ENCODE assay signal across 2 cellular contexts in the genomic region with DNA sequence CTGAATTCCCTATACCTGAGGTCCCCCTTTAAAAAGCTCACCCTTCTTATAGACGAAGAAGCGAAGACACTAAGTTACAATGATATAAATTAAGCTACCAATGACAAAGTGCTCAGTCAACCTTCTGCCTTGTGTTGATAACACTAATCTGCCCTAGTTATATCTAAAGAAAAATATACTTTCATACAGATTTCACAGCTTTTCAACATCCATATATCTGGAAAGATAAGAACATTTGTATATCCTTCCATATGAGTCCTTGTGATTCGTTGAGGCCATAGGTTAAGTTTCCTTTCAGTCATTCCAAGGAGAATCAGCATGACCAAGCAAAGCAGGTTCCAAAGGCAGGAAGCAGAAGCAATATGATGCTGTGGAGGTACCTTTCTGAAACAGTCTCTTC.
TF ChIP-seq lines count a peak whose summit lies in the region.

No MANE protein-coding gene starts in this region.

TF ChIP-seq in IMR-90, 13 proteins besides CTCF, POLR2A, EP300 and RAD21:
- TF ChIP-seq, protein P1, sequence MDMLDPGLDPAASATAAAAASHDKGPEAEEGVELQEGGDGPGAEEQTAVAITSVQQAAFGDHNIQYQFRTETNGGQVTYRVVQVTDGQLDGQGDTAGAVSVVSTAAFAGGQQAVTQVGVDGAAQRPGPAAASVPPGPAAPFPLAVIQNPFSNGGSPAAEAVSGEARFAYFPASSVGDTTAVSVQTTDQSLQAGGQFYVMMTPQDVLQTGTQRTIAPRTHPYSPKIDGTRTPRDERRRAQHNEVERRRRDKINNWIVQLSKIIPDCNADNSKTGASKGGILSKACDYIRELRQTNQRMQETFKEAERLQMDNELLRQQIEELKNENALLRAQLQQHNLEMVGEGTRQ (IDR thresholded peaks at IDR 0.05; ENCODE audit: low read depth, low read length), result no peak
- peak; percentile 47; the same call in 1 of the 2 replicates for TF ChIP-seq NFE2L2 (IDR thresholded peaks at IDR 0.05; ENCODE audit: low read depth, low read length)
- TF ChIP-seq BHLHE40 (IDR thresholded peaks at IDR 0.05; ENCODE audit: low read depth, low read length), result no peak
- no peak for TF ChIP-seq MAZ (IDR thresholded peaks at IDR 0.05; ENCODE audit: borderline replicate concordance, low read depth, low read length)
- TF ChIP-seq, protein P2, sequence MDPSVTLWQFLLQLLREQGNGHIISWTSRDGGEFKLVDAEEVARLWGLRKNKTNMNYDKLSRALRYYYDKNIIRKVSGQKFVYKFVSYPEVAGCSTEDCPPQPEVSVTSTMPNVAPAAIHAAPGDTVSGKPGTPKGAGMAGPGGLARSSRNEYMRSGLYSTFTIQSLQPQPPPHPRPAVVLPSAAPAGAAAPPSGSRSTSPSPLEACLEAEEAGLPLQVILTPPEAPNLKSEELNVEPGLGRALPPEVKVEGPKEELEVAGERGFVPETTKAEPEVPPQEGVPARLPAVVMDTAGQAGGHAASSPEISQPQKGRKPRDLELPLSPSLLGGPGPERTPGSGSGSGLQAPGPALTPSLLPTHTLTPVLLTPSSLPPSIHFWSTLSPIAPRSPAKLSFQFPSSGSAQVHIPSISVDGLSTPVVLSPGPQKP (IDR thresholded peaks at IDR 0.05; ENCODE audit: borderline replicate concordance, low read depth, low read length), result no peak
- no peak for TF ChIP-seq MXI1 (IDR thresholded peaks at IDR 0.05; ENCODE audit: borderline replicate concordance, low read depth, low read length)

TF ChIP-seq in K562, 482 proteins besides CTCF, POLR2A, EP300 and RAD21:
- TF ChIP-seq, protein P3, sequence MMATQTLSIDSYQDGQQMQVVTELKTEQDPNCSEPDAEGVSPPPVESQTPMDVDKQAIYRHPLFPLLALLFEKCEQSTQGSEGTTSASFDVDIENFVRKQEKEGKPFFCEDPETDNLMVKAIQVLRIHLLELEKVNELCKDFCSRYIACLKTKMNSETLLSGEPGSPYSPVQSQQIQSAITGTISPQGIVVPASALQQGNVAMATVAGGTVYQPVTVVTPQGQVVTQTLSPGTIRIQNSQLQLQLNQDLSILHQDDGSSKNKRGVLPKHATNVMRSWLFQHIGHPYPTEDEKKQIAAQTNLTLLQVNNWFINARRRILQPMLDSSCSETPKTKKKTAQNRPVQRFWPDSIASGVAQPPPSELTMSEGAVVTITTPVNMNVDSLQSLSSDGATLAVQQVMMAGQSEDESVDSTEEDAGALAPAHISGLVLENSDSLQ (IDR thresholded peaks at IDR 0.05), result 0 out of 2 replicates have a peak, but pooled peaks have one; percentile 14
- TF ChIP-seq BHLHE40 (IDR thresholded peaks at IDR 0.05; ENCODE audit: low read length) (no peak), ARID1B (IDR thresholded peaks at IDR 0.05) (peak; percentile 44), NR2C1 (IDR thresholded peaks at IDR 0.05) (no peak), NR2C1 (tag; IDR thresholded peaks at IDR 0.05) (0 out of 2 replicates have a peak, but pooled peaks have one; percentile 38), TAL1 (IDR thresholded peaks at IDR 0.05) (peak; percentile 59), BRF1 (IDR thresholded peaks at IDR 0.05; ENCODE audit: borderline replicate concordance, extremely low read depth, insufficient read length) (no peak), RCOR1 (IDR thresholded peaks at IDR 0.05; ENCODE audit: borderline replicate concordance in 1 of 2, low read depth in 2 of 2, low read length in 2 of 2) (0 out of 4 replicates have a peak, but pooled peaks of 1 of the 2 experiments have one; percentile 12), DACH1 (IDR thresholded peaks at IDR 0.05; ENCODE audit: partially characterized antibody) (no peak), MEIS2 (IDR thresholded peaks at IDR 0.05; ENCODE audit: partially characterized antibody) (peak; percentile 49), ZNF12 (CRISPR knock-in tag; IDR thresholded peaks at IDR 0.05) (no peak), FOSL1 (tag; conservative IDR thresholded peaks at IDR 0.05) (peak; percentile 65)
- TF ChIP-seq, protein P4, sequence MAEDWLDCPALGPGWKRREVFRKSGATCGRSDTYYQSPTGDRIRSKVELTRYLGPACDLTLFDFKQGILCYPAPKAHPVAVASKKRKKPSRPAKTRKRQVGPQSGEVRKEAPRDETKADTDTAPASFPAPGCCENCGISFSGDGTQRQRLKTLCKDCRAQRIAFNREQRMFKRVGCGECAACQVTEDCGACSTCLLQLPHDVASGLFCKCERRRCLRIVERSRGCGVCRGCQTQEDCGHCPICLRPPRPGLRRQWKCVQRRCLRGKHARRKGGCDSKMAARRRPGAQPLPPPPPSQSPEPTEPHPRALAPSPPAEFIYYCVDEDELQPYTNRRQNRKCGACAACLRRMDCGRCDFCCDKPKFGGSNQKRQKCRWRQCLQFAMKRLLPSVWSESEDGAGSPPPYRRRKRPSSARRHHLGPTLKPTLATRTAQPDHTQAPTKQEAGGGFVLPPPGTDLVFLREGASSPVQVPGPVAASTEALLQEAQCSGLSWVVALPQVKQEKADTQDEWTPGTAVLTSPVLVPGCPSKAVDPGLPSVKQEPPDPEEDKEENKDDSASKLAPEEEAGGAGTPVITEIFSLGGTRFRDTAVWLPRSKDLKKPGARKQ (CRISPR knock-in tag; IDR thresholded peaks at IDR 0.05), result no peak
- TF ChIP-seq, protein P5, sequence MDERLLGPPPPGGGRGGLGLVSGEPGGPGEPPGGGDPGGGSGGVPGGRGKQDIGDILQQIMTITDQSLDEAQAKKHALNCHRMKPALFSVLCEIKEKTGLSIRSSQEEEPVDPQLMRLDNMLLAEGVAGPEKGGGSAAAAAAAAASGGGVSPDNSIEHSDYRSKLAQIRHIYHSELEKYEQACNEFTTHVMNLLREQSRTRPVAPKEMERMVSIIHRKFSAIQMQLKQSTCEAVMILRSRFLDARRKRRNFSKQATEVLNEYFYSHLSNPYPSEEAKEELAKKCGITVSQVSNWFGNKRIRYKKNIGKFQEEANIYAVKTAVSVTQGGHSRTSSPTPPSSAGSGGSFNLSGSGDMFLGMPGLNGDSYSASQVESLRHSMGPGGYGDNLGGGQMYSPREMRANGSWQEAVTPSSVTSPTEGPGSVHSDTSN (CRISPR knock-in tag; IDR thresholded peaks at IDR 0.05; ENCODE audit: low read depth), result no peak
- TF ChIP-seq, protein P5 (tag; conservative IDR thresholded peaks at IDR 0.05; ENCODE audit: low read depth), result 0 out of 2 replicates have a peak, but pooled peaks have one; percentile 35
- TF ChIP-seq, protein P6, sequence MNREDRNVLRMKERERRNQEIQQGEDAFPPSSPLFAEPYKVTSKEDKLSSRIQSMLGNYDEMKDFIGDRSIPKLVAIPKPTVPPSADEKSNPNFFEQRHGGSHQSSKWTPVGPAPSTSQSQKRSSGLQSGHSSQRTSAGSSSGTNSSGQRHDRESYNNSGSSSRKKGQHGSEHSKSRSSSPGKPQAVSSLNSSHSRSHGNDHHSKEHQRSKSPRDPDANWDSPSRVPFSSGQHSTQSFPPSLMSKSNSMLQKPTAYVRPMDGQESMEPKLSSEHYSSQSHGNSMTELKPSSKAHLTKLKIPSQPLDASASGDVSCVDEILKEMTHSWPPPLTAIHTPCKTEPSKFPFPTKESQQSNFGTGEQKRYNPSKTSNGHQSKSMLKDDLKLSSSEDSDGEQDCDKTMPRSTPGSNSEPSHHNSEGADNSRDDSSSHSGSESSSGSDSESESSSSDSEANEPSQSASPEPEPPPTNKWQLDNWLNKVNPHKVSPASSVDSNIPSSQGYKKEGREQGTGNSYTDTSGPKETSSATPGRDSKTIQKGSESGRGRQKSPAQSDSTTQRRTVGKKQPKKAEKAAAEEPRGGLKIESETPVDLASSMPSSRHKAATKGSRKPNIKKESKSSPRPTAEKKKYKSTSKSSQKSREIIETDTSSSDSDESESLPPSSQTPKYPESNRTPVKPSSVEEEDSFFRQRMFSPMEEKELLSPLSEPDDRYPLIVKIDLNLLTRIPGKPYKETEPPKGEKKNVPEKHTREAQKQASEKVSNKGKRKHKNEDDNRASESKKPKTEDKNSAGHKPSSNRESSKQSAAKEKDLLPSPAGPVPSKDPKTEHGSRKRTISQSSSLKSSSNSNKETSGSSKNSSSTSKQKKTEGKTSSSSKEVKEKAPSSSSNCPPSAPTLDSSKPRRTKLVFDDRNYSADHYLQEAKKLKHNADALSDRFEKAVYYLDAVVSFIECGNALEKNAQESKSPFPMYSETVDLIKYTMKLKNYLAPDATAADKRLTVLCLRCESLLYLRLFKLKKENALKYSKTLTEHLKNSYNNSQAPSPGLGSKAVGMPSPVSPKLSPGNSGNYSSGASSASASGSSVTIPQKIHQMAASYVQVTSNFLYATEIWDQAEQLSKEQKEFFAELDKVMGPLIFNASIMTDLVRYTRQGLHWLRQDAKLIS (CRISPR knock-in tag; IDR thresholded peaks at IDR 0.05), result no peak
